ENCODE assay signal across 15 cellular contexts in the genomic region with DNA sequence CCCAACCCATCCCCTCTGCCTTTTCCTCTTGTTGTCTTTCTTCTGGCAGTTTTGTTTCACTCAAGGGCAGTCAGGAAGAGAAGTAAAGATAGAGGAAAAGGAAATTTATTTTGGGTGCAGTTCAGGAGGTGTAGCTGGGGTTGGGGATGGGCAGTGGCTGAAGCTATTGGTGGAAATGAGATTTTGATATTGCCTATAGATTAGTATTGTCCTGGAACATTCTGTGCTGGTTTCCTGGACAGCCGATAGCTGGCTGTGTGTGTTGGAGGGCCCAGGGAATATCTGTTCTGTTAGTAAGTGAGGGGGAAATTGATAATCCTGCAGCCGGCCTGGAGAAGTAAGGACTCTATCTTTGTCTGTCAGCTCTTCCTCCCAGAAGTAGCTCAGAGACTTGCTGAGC.
DNase-seq lines count a peak whose midpoint lies in the region; ATAC-seq and TF ChIP-seq lines count a peak whose summit lies in the region.
"Had no signal": no experiment of that assay in that cellular context is flagged by ENCODE, and none has a peak within 500 bp of the region (broad histone marks: within the 10 kb centered on the region; RNA-seq: fewer than 3 reads in every experiment).

No MANE protein-coding gene starts in this region.

- H3F3A ChIP-seq in DOHH2 (ENCODE audit: control insufficient read depth, insufficient read depth): peaks cover 9% of the 10 kb centered on the region; the same call in 1 of the 2 replicates
- no peaks in the 10 kb centered on the region for H3F3A ChIP-seq in neural progenitor cell (ENCODE audit: low read depth)

- no peaks in the 10 kb centered on the region for H3K27me3 Mint-ChIP-seq in endodermal cell (ENCODE audit: insufficient read depth)
- H3K27me3 Mint-ChIP-seq in neural progenitor cell (ENCODE audit: insufficient read depth, low read depth): peaks cover 5% of the 10 kb centered on the region

- H3K4me3 Mint-ChIP-seq in endodermal cell (no peak overlapping the region), neural progenitor cell (no peak overlapping the region)
- H3K4me3 Mint-ChIP-seq: B cell; CD4-positive, alpha-beta T cell; GM23338 had no signal

- H3K79me2 ChIP-seq in DOHH2 (ENCODE audit: control insufficient read depth, low read length) (peaks cover 100% of the 10 kb centered on the region), neural progenitor cell (ENCODE audit: low read depth) (no peaks in the 10 kb centered on the region)

- intact Hi-C loops in left colon (cut with DNase I, micrococcal nuclease): no loop called here

- no peak overlapping the region for H3K18ac ChIP-seq in mesenchymal stem cell (ENCODE audit: low read depth in 1 of 2, low read length in 2 of 2)

- peaks cover 34% of the 10 kb centered on the region for H3K79me1 ChIP-seq in mesenchymal stem cell (replicated peaks; ENCODE audit: low read length, poor library complexity, severe bottlenecking)

- no peak overlapping the region for H4K91ac ChIP-seq in mesenchymal stem cell (ENCODE audit: low read length)

- H3K14ac ChIP-seq in mesenchymal stem cell (ENCODE audit: low read length in 2 of 2): no peak overlapping the region

- H3K4me3 ChIP-seq in BLaER1 (no peak overlapping the region), DOHH2 (ENCODE audit: low read length) (no peak overlapping the region), endodermal cell (ENCODE audit: low read length) (no peak overlapping the region), neural progenitor cell (no peak overlapping the region), mesenchymal stem cell (ENCODE audit: insufficient read depth in 1 of 2, low read depth in 1 of 2, low read length in 2 of 2) (no peak overlapping the region)
- H3K4me3 ChIP-seq: GM23338 had no signal

- no peaks in the 10 kb centered on the region for H3K9me2 ChIP-seq in DOHH2 (replicated peaks; ENCODE audit: control insufficient read depth, low read length)

- H3K27me3 ChIP-seq in BLaER1 (no peaks in the 10 kb centered on the region), DOHH2 (ENCODE audit: control insufficient read depth, low read length) (no peaks in the 10 kb centered on the region), endodermal cell (ENCODE audit: control insufficient read depth, insufficient read depth, low read length, poor library complexity, severe bottlenecking) (no peaks in the 10 kb centered on the region), neural progenitor cell (no peaks in the 10 kb centered on the region), mesenchymal stem cell (ENCODE audit: control insufficient read depth in 1 of 2, insufficient read depth in 1 of 2, low read length in 2 of 2) (no peaks in the 10 kb centered on the region)

- H3K27ac ChIP-seq in BLaER1: no peak overlapping the region
- no peak overlapping the region for H3K27ac ChIP-seq in DOHH2 (ENCODE audit: low read depth, low read length)
- H3K27ac ChIP-seq in endodermal cell (ENCODE audit: low read depth, low read length): no peak overlapping the region
- H3K27ac ChIP-seq in neural progenitor cell: no peak overlapping the region
- no peak overlapping the region for H3K27ac ChIP-seq in mesenchymal stem cell (ENCODE audit: low read length, poor library complexity, severe bottlenecking)
- H3K27ac ChIP-seq: C4-2B, HL-60 had no signal

- peaks cover 99% of the 10 kb centered on the region for H4K20me1 ChIP-seq in BLaER1
- H4K20me1 ChIP-seq in DOHH2 (ENCODE audit: control insufficient read depth, insufficient read depth, low read depth, low read length): peaks cover 20% of the 10 kb centered on the region; the same call in 1 of the 2 replicates
- H4K20me1 ChIP-seq in neural progenitor cell (ENCODE audit: low read depth): peaks cover 3% of the 10 kb centered on the region

- no peak overlapping the region for H2BK12ac ChIP-seq in mesenchymal stem cell (ENCODE audit: low read length in 2 of 2)

- H4K8ac ChIP-seq in mesenchymal stem cell (ENCODE audit: low read length): no peak overlapping the region

- no peak overlapping the region for H2AFZ ChIP-seq in neural progenitor cell (replicated peaks)
- no peak overlapping the region for H2AFZ ChIP-seq in mesenchymal stem cell (ENCODE audit: low read depth, low read length)
- H2AFZ ChIP-seq: GM23338 had no signal

- H3K36me3 Mint-ChIP-seq in endodermal cell (ENCODE audit: low read depth) (no peaks in the 10 kb centered on the region), neural progenitor cell (no peaks in the 10 kb centered on the region)

- H3K4me1 ChIP-seq in BLaER1 (peaks cover 72% of the 10 kb centered on the region), DOHH2 (ENCODE audit: control insufficient read depth, low read length) (peaks cover 87% of the 10 kb centered on the region), endodermal cell (ENCODE audit: control insufficient read depth, insufficient read depth, low read length) (peaks cover 44% of the 10 kb centered on the region), neural progenitor cell (peaks cover 21% of the 10 kb centered on the region), mesenchymal stem cell (ENCODE audit: control insufficient read depth, insufficient read depth, low read depth, low read length) (peaks cover 2% of the 10 kb centered on the region)
- H3K4me1 ChIP-seq: Caco-2 had no signal

- H2BK5ac ChIP-seq in mesenchymal stem cell (ENCODE audit: low read depth, low read length, poor library complexity, severe bottlenecking): no peak overlapping the region

- H3K27ac Mint-ChIP-seq in endodermal cell: peak overlapping the region; percentile 76
- no peak overlapping the region for H3K27ac Mint-ChIP-seq in neural progenitor cell
- H3K27ac Mint-ChIP-seq: B cell; CD4-positive, alpha-beta T cell; GM23338 had no signal

- no peak overlapping the region for H2BK15ac ChIP-seq in mesenchymal stem cell (ENCODE audit: low read depth, poor library complexity, severe bottlenecking)

- H3K9me3 Mint-ChIP-seq in endodermal cell (no peaks in the 10 kb centered on the region), neural progenitor cell (no peaks in the 10 kb centered on the region)
- H3K9me3 Mint-ChIP-seq: CD4-positive, alpha-beta T cell; GM23338 had no signal

- 0 out of 2 replicates have a peak, but pooled peaks cover 8% of the 10 kb centered on the region for H3K36me3 ChIP-seq in BLaER1
- no peaks in the 10 kb centered on the region for H3K36me3 ChIP-seq in DOHH2 (ENCODE audit: control insufficient read depth, low read length)
- H3K36me3 ChIP-seq in endodermal cell (ENCODE audit: control insufficient read depth, insufficient read depth, low read length): no peaks in the 10 kb centered on the region
- no peaks in the 10 kb centered on the region for H3K36me3 ChIP-seq in neural progenitor cell
- H3K36me3 ChIP-seq in mesenchymal stem cell (ENCODE audit: control insufficient read depth in 1 of 2, insufficient read depth in 2 of 2, low read depth in 1 of 2, low read length in 2 of 2): no peaks in the 10 kb centered on the region

- peaks cover 88% of the 10 kb centered on the region for H3K4me1 Mint-ChIP-seq in endodermal cell
- peaks cover 43% of the 10 kb centered on the region for H3K4me1 Mint-ChIP-seq in neural progenitor cell

- 83 to 95% methylated on average over 2 of the region's 2 CpGs for WGBS in endodermal cell (ENCODE audit: insufficient coverage in 1 of 2, insufficient read length in 1 of 2), 2 experiments
- 54% methylated on average over 2 of the region's 2 CpGs for WGBS in mesenchymal stem cell

- DNase-seq in endodermal cell (no peak), neural progenitor cell (ENCODE audit: low spot score) (no peak), left colon (no peak), mesenchymal stem cell (no peak)
- DNase-seq: Caco-2; CD4-positive, alpha-beta T cell; GDM1; HCEC 1CT had no signal

- no peak overlapping the region for H3K4ac ChIP-seq in mesenchymal stem cell (ENCODE audit: low read depth in 1 of 2, low read length in 2 of 2)

- H3K9me3 ChIP-seq in BLaER1 (no peaks in the 10 kb centered on the region; the same call in 1 of the 2 replicates), DOHH2 (ENCODE audit: control insufficient read depth, insufficient read depth, low read length) (no peaks in the 10 kb centered on the region), endodermal cell (ENCODE audit: control insufficient read depth, low read length) (no peaks in the 10 kb centered on the region), neural progenitor cell (ENCODE audit: low read depth) (no peaks in the 10 kb centered on the region), mesenchymal stem cell (ENCODE audit: control insufficient read depth, low read length) (no peaks in the 10 kb centered on the region)
- H3K9me3 ChIP-seq: Caco-2 had no signal

- no peak for TF ChIP-seq CTCF in DOHH2 (IDR thresholded peaks at IDR 0.05; ENCODE audit: low read depth, low read length, poor library complexity, severe bottlenecking)
- no peak for TF ChIP-seq CTCF in endodermal cell (conservative IDR thresholded peaks at IDR 0.05)
- TF ChIP-seq CTCF in neural progenitor cell (IDR thresholded peaks at IDR 0.05): no peak

- H3K23ac ChIP-seq in mesenchymal stem cell (ENCODE audit: low read length in 2 of 2): no peak overlapping the region

- no peak overlapping the region for H2AK5ac ChIP-seq in mesenchymal stem cell (ENCODE audit: low read length, severe bottlenecking)

- H3K4me2 ChIP-seq in BLaER1 (peak overlapping the region; percentile 57), DOHH2 (ENCODE audit: low read length) (peak overlapping the region; percentile 11), neural progenitor cell (peak overlapping the region; percentile 7), mesenchymal stem cell (ENCODE audit: low read length, poor library complexity, severe bottlenecking) (no peak overlapping the region)
- H3K4me2 ChIP-seq: GM23338 had no signal

- H3K9ac ChIP-seq in BLaER1: no peak overlapping the region
- no peak overlapping the region for H3K9ac ChIP-seq in endodermal cell (ENCODE audit: extremely low read depth, low read length, poor library complexity, severe bottlenecking)
- no peak overlapping the region for H3K9ac ChIP-seq in neural progenitor cell
- no peak overlapping the region for H3K9ac ChIP-seq in mesenchymal stem cell (ENCODE audit: low read length)

- H2BK120ac ChIP-seq in mesenchymal stem cell (ENCODE audit: low read depth, low read length): no peak overlapping the region

- ATAC-seq in left colon (no peak), GM18867 (IDR thresholded peaks at IDR 0.05; ENCODE audit: unreplicated experiment) (no peak)
- ATAC-seq: GM23338 had no signal
